ENCODE assay signal across 8 cellular contexts in the genomic region with DNA sequence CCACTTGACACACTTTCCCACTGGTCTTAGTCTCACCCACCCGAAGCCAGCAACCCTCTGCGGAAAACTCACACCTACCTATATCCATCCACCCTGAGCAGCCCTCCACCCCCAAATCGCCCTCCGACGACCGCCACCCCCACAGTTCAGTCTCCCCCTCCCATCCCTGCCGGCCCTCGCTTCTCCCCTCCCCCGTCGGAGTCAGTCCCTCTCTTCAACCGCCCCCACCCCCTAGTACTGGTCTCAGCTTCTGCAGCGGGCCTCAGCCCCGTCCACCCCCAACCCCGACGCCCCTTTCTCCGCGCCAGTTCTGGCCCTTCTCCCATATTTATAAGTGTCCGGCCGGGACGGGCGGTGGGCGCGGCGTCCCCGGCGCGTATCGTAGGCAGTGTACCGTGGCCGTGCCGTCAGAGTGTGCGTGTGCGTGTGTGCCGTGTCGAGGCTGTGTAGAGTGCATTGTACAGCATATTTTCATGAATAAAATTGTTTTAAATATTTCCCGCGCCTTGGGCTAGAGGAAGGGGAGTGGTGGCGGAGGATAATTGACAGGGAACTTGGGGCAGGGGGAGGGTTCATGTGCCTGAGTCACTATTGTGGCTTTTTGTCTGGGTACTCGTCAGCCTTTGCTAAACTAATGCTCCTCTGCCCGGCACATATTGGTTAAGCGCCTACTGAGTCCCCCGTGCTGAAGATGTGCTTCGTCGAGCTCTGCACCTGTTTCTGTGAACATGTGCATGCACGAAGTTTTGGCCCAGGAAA. TPM values are rescaled to one million over a fixed set of nuclear protein-coding genes. Genes with fewer than 3 reads are reported as not detected.
DNase-seq lines count a peak whose midpoint lies in the region; ATAC-seq, FAIRE-seq and TF ChIP-seq lines count a peak whose summit lies in the region.

No MANE protein-coding gene starts in this region.

- no peaks in the 10 kb centered on the region for H3K79me2 ChIP-seq in keratinocyte (ENCODE audit: control insufficient read depth, insufficient read depth, low read length)

- intact Hi-C loops in heart left ventricle (cut with DNase I), result no loop called here
- intact Hi-C loops in cardiac septum (cut with DNase I), result no loop called here
- intact Hi-C loops in left colon (cut with DNase I, micrococcal nuclease), result no loop called here

- peaks cover 2% of the 10 kb centered on the region for H3K9me1 ChIP-seq in keratinocyte (ENCODE audit: control insufficient read depth, extremely low read depth, insufficient read depth, low read length)

- CTCF ChIA-PET in activated naive CD4-positive, alpha-beta T cell treated with anti-CD3 and anti-CD28 coated beads, Interleukin-2, amount 10 ng/mL, durations not matched to agents 7 days and 5 days (lab: Charles Lee), result interaction anchor here (1.7 kb wide), 1 partner anchor 100 kb away, joined by 4 read pairs; no protein-coding TSS in a partner anchor

- H4K20me1 ChIP-seq in keratinocyte (ENCODE audit: control insufficient read depth, extremely low read depth, insufficient read depth, low read length), result peaks cover 4% of the 10 kb centered on the region

- WGBS in heart left ventricle, 4 donors, result 34 to 44% (median 40%) methylated on average over 45 of the region's 45 CpGs

- no peak overlapping the region for H3K9ac ChIP-seq in keratinocyte (ENCODE audit: control insufficient read depth, extremely low read depth, insufficient read depth, low read length)

- peaks cover 0 to 6% (median 0%) of the 10 kb centered on the region in 9 donors for H3K36me3 ChIP-seq in heart left ventricle
- no peaks in the 10 kb centered on the region for H3K36me3 ChIP-seq in keratinocyte (ENCODE audit: control insufficient read depth in 2 of 2, extremely low read depth in 1 of 2, insufficient read depth in 2 of 2, low read length in 2 of 2)
- H3K36me3 ChIP-seq in thoracic aorta, result no peaks in the 10 kb centered on the region

- no peaks in the 10 kb centered on the region for H3K9me3 Mint-ChIP-seq in activated naive CD4-positive, alpha-beta T cell treated with anti-CD3 and anti-CD28 coated beads, Interleukin-2, amount 10 ng/mL, durations not matched to agents 7 days and 5 days

- TF ChIP-seq CTCF in heart left ventricle (IDR thresholded peaks at IDR 0.05), result no peak
- no peak for TF ChIP-seq CTCF in keratinocyte (optimal IDR thresholded peaks at IDR 0.05 in 1 of 3, IDR thresholded peaks at IDR 0.05 in 1 of 3, conservative IDR thresholded peaks at IDR 0.05 in 1 of 3; ENCODE audit: extremely low read depth in 1 of 3, insufficient read depth in 2 of 3, low read length in 3 of 3)
- no peak for TF ChIP-seq CTCF in thoracic aorta (IDR thresholded peaks at IDR 0.05)

- H2AFZ ChIP-seq in keratinocyte (ENCODE audit: control insufficient read depth, low read length), result no peak overlapping the region

- H3K27me3 Mint-ChIP-seq in activated naive CD4-positive, alpha-beta T cell treated with anti-CD3 and anti-CD28 coated beads, Interleukin-2, amount 10 ng/mL, durations not matched to agents 7 days and 5 days, result peaks cover 92% of the 10 kb centered on the region

- dilution Hi-C loops in keratinocyte (cut with MboI; ENCODE audit: extremely low pct_ligation_motif_present, low sequenced_read_pairs), result no loop called here

- peak; percentile 73 for FAIRE-seq in keratinocyte (lab: Jason Lieb, UNC)

- no peak for ATAC-seq in heart left ventricle
- ATAC-seq in thoracic aorta (ENCODE audit: insufficient number of reproducible peaks, low FRiP score, low read depth), result no peak
- no peak for ATAC-seq in HG03521 (IDR thresholded peaks at IDR 0.05; ENCODE audit: unreplicated experiment)
- no peak for ATAC-seq in left colon

- no peak overlapping the region for H3K27ac Mint-ChIP-seq in activated naive CD4-positive, alpha-beta T cell treated with anti-CD3 and anti-CD28 coated beads, Interleukin-2, amount 10 ng/mL, durations not matched to agents 7 days and 5 days

- H3K27me3 ChIP-seq in heart left ventricle (peaks cover 0 to 33% (median 0%) of the 10 kb centered on the region in 9 donors), keratinocyte (ENCODE audit: control insufficient read depth, extremely low read depth, insufficient read depth, low read length) (peaks cover 67% of the 10 kb centered on the region), thoracic aorta (replicated peaks; ENCODE audit: insufficient read depth) (no peaks in the 10 kb centered on the region)

- H3K9me3 ChIP-seq in heart left ventricle (no peaks in the 10 kb centered on the region), keratinocyte (ENCODE audit: control insufficient read depth, low read depth, low read length) (no peaks in the 10 kb centered on the region), thoracic aorta (no peaks in the 10 kb centered on the region)

- H3K4me1 Mint-ChIP-seq in activated naive CD4-positive, alpha-beta T cell treated with anti-CD3 and anti-CD28 coated beads, Interleukin-2, amount 10 ng/mL, durations not matched to agents 7 days and 5 days, result peaks cover 12% of the 10 kb centered on the region

- peaks cover 0 to 51% (median 25%) of the 10 kb centered on the region in 12 donors for H3K4me1 ChIP-seq in heart left ventricle
- H3K4me1 ChIP-seq in keratinocyte (ENCODE audit: control insufficient read depth, extremely low read depth, insufficient read depth, low read length), result peaks cover 2% of the 10 kb centered on the region
- H3K4me1 ChIP-seq in thoracic aorta (ENCODE audit: control insufficient read depth in 1 of 2, low read depth in 2 of 2), result peaks cover 16 to 43% of the 10 kb centered on the region in 2 donors

- H3K36me3 Mint-ChIP-seq in activated naive CD4-positive, alpha-beta T cell treated with anti-CD3 and anti-CD28 coated beads, Interleukin-2, amount 10 ng/mL, durations not matched to agents 7 days and 5 days, result no peaks in the 10 kb centered on the region

- DNase-seq in heart left ventricle (no peak), cardiac septum (ENCODE audit: low spot score) (no peak), keratinocyte (ENCODE audit: low read depth, low spot score) (no peak), thoracic aorta (ENCODE audit: low spot score) (no peak), left colon (no peak)
- DNase-seq in activated naive CD4-positive, alpha-beta T cell treated with anti-CD3 and anti-CD28 coated beads, Interleukin-2, amount 10 ng/mL, durations not matched to agents 7 days and 5 days, result peak; percentile 36
- no peak for DNase-seq in activated CD4-positive, CD25-positive, alpha-beta regulatory T cell treated with anti-CD3 and anti-CD28 coated beads, Interleukin-2, amount 50 U/mL, for 72 hours

- H3K4me2 ChIP-seq in keratinocyte (ENCODE audit: control insufficient read depth, extremely low read depth, insufficient read depth, low read depth, low read length), result peak overlapping the region; percentile 69

- H3K4me3 ChIP-seq in heart left ventricle (peak overlapping the region in 10 of 12 donors; percentile 34 to 76 (median 60)), keratinocyte (ENCODE audit: control insufficient read depth in 2 of 3, extremely low read depth in 1 of 3, insufficient read depth in 2 of 3, low read depth in 1 of 3, low read length in 3 of 3) (peak overlapping the region in 1 of 3 experiments; percentile 44), thoracic aorta (peak overlapping the region; percentile 85)

- H3K4me3 Mint-ChIP-seq in activated naive CD4-positive, alpha-beta T cell treated with anti-CD3 and anti-CD28 coated beads, Interleukin-2, amount 10 ng/mL, durations not matched to agents 7 days and 5 days, result peak overlapping the region; percentile 48

- TF ChIP-seq POLR2A in heart left ventricle (IDR thresholded peaks at IDR 0.05), result no peak

- peak overlapping the region in 11 of 12 donors; percentile 62 to 98 (median 85) for H3K27ac ChIP-seq in heart left ventricle
- H3K27ac ChIP-seq in keratinocyte (ENCODE audit: control insufficient read depth, insufficient read depth, low read length), result no peak overlapping the region
- peak overlapping the region; percentile 98 for H3K27ac ChIP-seq in thoracic aorta

RNA-seq across cellular contexts. Expression of a gene that starts 22.0 kb away (rescaled TPM):
- total RNA-seq in heart left ventricle (1 to 10 TPM in 8 of 9 donors, under 1 TPM in 1; 0.69 to 4.8 (median 1.4) TPM), cardiac septum (2.0 TPM), thoracic aorta (1 to 10 TPM in 1 of 2 donors, not detected in 1; 3.8 TPM), left colon (under 1 TPM; 0.52 to 0.75 TPM)
- polyA plus RNA-seq in heart left ventricle (under 1 TPM; 0.71 to 0.99 TPM), keratinocyte (not detected in 3 replicates)
- polyA plus RNA-seq in keratinocyte (2011; ENCODE audit: low read depth), result not detected
- polyA plus RNA-seq in keratinocyte (2011; cell fraction: cytosol; rRNA removed), result not detected in 2 replicates
- not detected in 2 replicates for polyA plus RNA-seq in keratinocyte (2011; cell fraction: nucleus; rRNA removed)
- polyA plus RNA-seq in keratinocyte (2012; ENCODE audit: low replicate concordance), result 0.18 TPM in 1 of 2 replicates, not detected in the other
- not detected in 3 replicates for polyA minus RNA-seq in keratinocyte
- polyA minus RNA-seq in keratinocyte (2011; cell fraction: cytosol; rRNA and poly(A)+ RNA removed), result not detected
- not detected in 2 replicates for polyA minus RNA-seq in keratinocyte (2011; cell fraction: nucleus; rRNA and poly(A)+ RNA removed)
